29 cellular contexts compared by ENCODE assay signal in genomic region chr12:20089077-20089476, GRCh38.
"Had no signal": no experiment of that assay in that cellular context is flagged by ENCODE, and none has a peak within 500 bp of the region (broad histone marks: within the 10 kb centered on the region; RNA-seq: fewer than 3 reads in every experiment).

No MANE protein-coding gene starts in this region.

- H3K27ac ChIP-seq: adrenal gland, body of pancreas, esophagus muscularis mucosa had no signal

- DNase-seq: activated CD4-positive, alpha-beta memory T cell treated with anti-CD3 and anti-CD28 coated beads for 36 hours; activated CD4-positive, alpha-beta T cell treated with anti-CD3 and anti-CD28 coated beads for 36 hours; activated CD4-positive, alpha-beta T cell treated with anti-CD3 and anti-CD28 coated beads, Interleukin-2, amount 10 ng/mL, durations not matched to agents 24 days and 14 days; activated CD4-positive, CD25-positive, alpha-beta regulatory T cell; activated CD4-positive, CD25-positive, alpha-beta regulatory T cell treated with anti-CD3 and anti-CD28 coated beads, Interleukin-2, amount 50 U/mL, for 72 hours; activated CD8-positive, alpha-beta memory T cell treated with anti-CD3 and anti-CD28 coated beads, Interleukin-2, amount 10 ng/mL, durations not matched to agents 7 days and 5 days; activated CD8-positive, alpha-beta memory T cell treated with anti-CD3 and anti-CD28 coated beads, Interleukin-2, amount 50 U/mL, for 4 hours; activated CD8-positive, alpha-beta T cell treated with anti-CD3 and anti-CD28 coated beads, Interleukin-2, amount 10 ng/mL, durations not matched to agents 7 days and 5 days; activated effector memory CD4-positive, alpha-beta T cell treated with anti-CD3 and anti-CD28 coated beads, Interleukin-2, amount 50 U/mL, for 16 hours; activated naive CD4-positive, alpha-beta T cell treated with anti-CD3 and anti-CD28 coated beads for 36 hours; activated naive CD8-positive, alpha-beta T cell treated with anti-CD3 and anti-CD28 coated beads for 36 hours; activated naive CD8-positive, alpha-beta T cell treated with anti-CD3 and anti-CD28 coated beads, Interleukin-2, amount 50 U/mL, for 24 hours; activated T-cell treated with anti-CD3 and anti-CD28 coated beads, Interleukin-2, amount 50 U/mL, for 1 hour; activated T-cell treated with anti-CD3 and anti-CD28 coated beads, Interleukin-2, amount 50 U/mL, for 48 hours; adrenal gland; amygdala; aorta; body of pancreas; caudate nucleus; cortex of kidney; dermis blood vessel endothelial cell; effector CD4-positive, alpha-beta T cell; effector memory CD8-positive, alpha-beta T cell; erythroblast; foreskin fibroblast; head of caudate nucleus; hippocampal formation; T1000 had no signal

- H3K36me3 ChIP-seq: adrenal gland, esophagus muscularis mucosa had no signal

- ATAC-seq: activated CD4-positive, alpha-beta T cell treated with anti-CD3 and anti-CD28 coated beads for 36 hours; activated CD8-positive, alpha-beta memory T cell treated with anti-CD3 and anti-CD28 coated beads, Interleukin-2, amount 10 ng/mL, durations not matched to agents 7 days and 5 days; activated CD8-positive, alpha-beta T cell treated with anti-CD3 and anti-CD28 coated beads, Interleukin-2, amount 10 ng/mL, durations not matched to agents 7 days and 5 days; activated naive CD8-positive, alpha-beta T cell treated with anti-CD3 and anti-CD28 coated beads, Interleukin-2, amount 50 U/mL, for 24 hours; body of pancreas; effector memory CD8-positive, alpha-beta T cell had no signal

- H3K4me3 ChIP-seq: adrenal gland, body of pancreas, esophagus muscularis mucosa had no signal

- H3K27me3 ChIP-seq: adrenal gland, body of pancreas, esophagus muscularis mucosa had no signal

- H3K9me3 ChIP-seq: adrenal gland, body of pancreas had no signal

- H3K4me1 ChIP-seq: adrenal gland, body of pancreas, esophagus muscularis mucosa had no signal
